Comparison of ENCODE assay signal across 18 cellular contexts in the genomic region with DNA sequence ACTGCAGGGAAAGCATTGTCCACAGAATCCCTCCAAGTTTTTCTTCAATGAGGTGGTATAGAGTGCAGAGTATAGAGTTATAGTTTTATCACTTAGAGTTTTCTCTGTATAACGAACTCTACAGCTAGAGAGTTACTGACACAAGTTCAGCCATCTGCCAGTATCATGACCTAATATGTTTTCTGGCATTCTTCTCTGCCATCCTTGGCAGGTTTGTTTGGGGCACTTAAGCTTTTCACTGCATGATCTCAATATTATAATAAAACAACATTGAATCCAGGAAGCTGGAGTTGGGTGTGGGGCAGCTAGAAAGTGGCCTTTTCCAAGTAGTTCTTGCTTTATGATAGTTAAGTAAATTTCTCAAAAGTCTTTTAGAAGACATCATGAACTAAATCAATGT.
DNase-seq lines count a peak whose midpoint lies in the region; ATAC-seq and TF ChIP-seq lines count a peak whose summit lies in the region.
"Had no signal": no experiment of that assay in that cellular context is flagged by ENCODE, and none has a peak within 500 bp of the region (broad histone marks: within the 10 kb centered on the region; RNA-seq: fewer than 3 reads in every experiment).

No MANE protein-coding gene starts in this region.

- DNase-seq in DMS 273 (lab: John Stamatoyannopoulos, UW; ENCODE audit: unreplicated experiment) (peak; percentile 20), DMS 273 treated with DMSO at 0.1 percent for 48 hours (lab: John Stamatoyannopoulos, UW) (no peak), NCI-H446 treated with DMSO at 0.1 percent for 48 hours (lab: John Stamatoyannopoulos, UW) (peak; percentile 88), cerebellum (ENCODE audit: low spot score) (peak; percentile 36), esophagus squamous epithelium (lab: John Stamatoyannopoulos, UW) (no peak)
- DNase-seq: AML-193; Caco-2; Calu3; CD4-positive, alpha-beta T cell; CD8-positive, alpha-beta T cell; DMS79 treated with DMSO at 0.1 percent for 48 hours; GDM1 had no signal

- no peaks in the 10 kb centered on the region for H3K4me1 ChIP-seq in esophagus squamous epithelium
- H3K4me1 ChIP-seq: A549; BLaER1 treated with 17β-estradiol and CSF1 and Interleukin-3, amounts not matched to agents 10 nM and 100 nM; Caco-2 had no signal

- H3K36me3 ChIP-seq in esophagus squamous epithelium = no peaks in the 10 kb centered on the region
- H3K36me3 ChIP-seq: BLaER1 treated with 17β-estradiol and CSF1 and Interleukin-3, amounts not matched to agents 10 nM and 100 nM had no signal

- H3K27me3 ChIP-seq in esophagus squamous epithelium = no peaks in the 10 kb centered on the region
- H3K27me3 ChIP-seq: BLaER1 treated with 17β-estradiol and CSF1 and Interleukin-3, amounts not matched to agents 10 nM and 100 nM had no signal

- no peak overlapping the region for H3K27ac ChIP-seq in esophagus squamous epithelium
- H3K27ac ChIP-seq: 22Rv1; A549; BLaER1 treated with 17β-estradiol and CSF1 and Interleukin-3, amounts not matched to agents 10 nM and 100 nM; C4-2B had no signal

- intact Hi-C loops in esophagus squamous epithelium (cut with DNase I) = no loop called here

- TF ChIP-seq POLR2A in esophagus squamous epithelium (IDR thresholded peaks at IDR 0.05) (no peak), GM18505 (IDR thresholded peaks at IDR 0.05; ENCODE audit: borderline replicate concordance, extremely low read depth, insufficient read depth, insufficient read length) (no peak)

- no peak for ATAC-seq in GM18505 (IDR thresholded peaks at IDR 0.05; ENCODE audit: unreplicated experiment)
- ATAC-seq: A549; CD8-positive, alpha-beta T cell; GM12878 had no signal

- 39 to 75% methylated on average over 1 of the region's 1 CpG for WGBS in esophagus squamous epithelium, 2 donors

- H3K4me3 ChIP-seq in esophagus squamous epithelium = no peak overlapping the region
- H3K4me3 ChIP-seq: A549; BLaER1 treated with 17β-estradiol and CSF1 and Interleukin-3, amounts not matched to agents 10 nM and 100 nM; GM12878 had no signal

- no peak for TF ChIP-seq CTCF in esophagus squamous epithelium (IDR thresholded peaks at IDR 0.05)

- no peaks in the 10 kb centered on the region for H3K9me3 ChIP-seq in esophagus squamous epithelium
- H3K9me3 ChIP-seq: A549; BLaER1 treated with 17β-estradiol and CSF1 and Interleukin-3, amounts not matched to agents 10 nM and 100 nM; Caco-2 had no signal

Comparison
In these comparisons a context has a peak if more than half of its experiments do, and no peak if none do; other contexts are left out.
1. DNase-seq: peak in DMS 273 (single experiment), NCI-H446 treated with DMSO at 0.1 percent for 48 hours (single experiment) and cerebellum (single experiment); none in DMS 273 treated with DMSO at 0.1 percent for 48 hours (single experiment) and esophagus squamous epithelium (single experiment).